27 cellular contexts compared by ENCODE assay signal in the genomic region with DNA sequence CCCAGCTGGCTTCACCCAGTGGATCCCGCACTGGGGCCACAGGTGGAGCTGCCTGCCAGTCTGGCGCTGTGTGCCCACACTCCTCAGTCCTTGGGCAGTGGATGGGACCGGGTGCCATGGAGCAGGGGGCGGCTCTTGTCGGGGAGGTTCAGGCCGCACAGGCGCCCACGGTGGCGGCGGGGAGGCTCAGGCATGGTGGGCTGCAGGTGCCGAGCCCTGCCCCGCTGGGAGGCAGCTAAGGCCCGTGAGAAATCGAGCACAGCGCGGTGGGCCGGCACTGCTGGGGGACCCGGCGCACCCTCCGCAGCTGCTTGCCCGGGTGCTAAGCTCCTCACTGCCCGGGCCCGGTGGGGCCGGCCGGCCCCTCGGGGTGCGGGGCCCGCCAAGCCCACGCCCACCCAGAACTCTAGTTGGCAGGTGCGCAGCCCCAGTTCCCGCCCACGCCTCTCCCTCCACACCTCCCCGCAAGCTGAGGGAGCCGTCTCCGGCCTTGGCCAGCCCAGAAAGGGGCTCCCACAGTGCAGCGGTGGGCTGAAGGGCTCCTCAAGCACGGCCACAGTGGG. TPM values are rescaled to one million over a fixed set of nuclear protein-coding genes. Genes with fewer than 3 reads are reported as not detected.
"Had no signal": no experiment of that assay in that cellular context is flagged by ENCODE, and none has a peak within 500 bp of the region (broad histone marks: within the 10 kb centered on the region; RNA-seq: fewer than 3 reads in every experiment).

No MANE protein-coding gene starts in this region.

- H3K36me3 Mint-ChIP-seq: activated naive CD8-positive, alpha-beta T cell had no signal

- H3K4me3 ChIP-seq: esophagus muscularis mucosa, gastrocnemius medialis had no signal

- DNase-seq: activated CD4-positive, alpha-beta memory T cell treated with anti-CD3 and anti-CD28 coated beads, Interleukin-2, amount 10 ng/mL, durations not matched to agents 7 days and 5 days; activated CD4-positive, alpha-beta T cell treated with anti-CD3 and anti-CD28 coated beads for 1 hour; activated CD4-positive, alpha-beta T cell treated with anti-CD3 and anti-CD28 coated beads for 4 hours; activated CD4-positive, alpha-beta T cell treated with anti-CD3 and anti-CD28 coated beads, Interleukin-2, amount 10 ng/mL, durations not matched to agents 7 days and 5 days; activated CD4-positive, alpha-beta T cell treated with anti-CD3 and anti-CD28 coated beads, Interleukin-2, amount 50 U/mL, for 4 hours; activated effector memory CD4-positive, alpha-beta T cell treated with Interleukin-2 at 50 U/mL for 16 hours; activated gamma-delta T cell treated with Interleukin-2 at 50 U/mL for 16 hours; activated naive CD4-positive, alpha-beta T cell treated with anti-CD3 and anti-CD28 coated beads, Interleukin-2, amount 50 U/mL, for 16 hours; activated naive CD4-positive, alpha-beta T cell treated with Interleukin-2 at 50 U/mL for 16 hours; activated T-cell treated with anti-CD3 and anti-CD28 coated beads, Interleukin-2, amount 50 U/mL, for 4 hours; amniotic stem cell; anterior cingulate cortex; brain microvascular endothelial cell; caudate nucleus; cortex of kidney; dermis blood vessel endothelial cell; effector CD4-positive, alpha-beta T cell; effector memory CD8-positive, alpha-beta T cell; foreskin keratinocyte; gastrocnemius medialis had no signal

- ATAC-seq: activated T-cell treated with anti-CD3 and anti-CD28 coated beads, Interleukin-2, amount 50 U/mL, for 4 hours; activated T-helper 17 cell treated with anti-CD3 and anti-CD28 coated beads, Interleukin-2, amount 50 U/mL, for 72 hours; effector memory CD8-positive, alpha-beta T cell; foreskin keratinocyte; gastrocnemius medialis had no signal

- H3K27ac Mint-ChIP-seq: activated CD4-positive, alpha-beta memory T cell treated with anti-CD3 and anti-CD28 coated beads, Interleukin-2, amount 10 ng/mL, durations not matched to agents 7 days and 5 days; activated CD4-positive, alpha-beta T cell treated with anti-CD3 and anti-CD28 coated beads, Interleukin-2, amount 10 ng/mL, durations not matched to agents 7 days and 5 days; activated naive CD8-positive, alpha-beta T cell; activated T-helper 17 cell treated with anti-CD3 and anti-CD28 coated beads, Interleukin-2, amount 50 U/mL, for 72 hours; effector memory CD8-positive, alpha-beta T cell had no signal

- H3K9me3 Mint-ChIP-seq: activated CD4-positive, alpha-beta memory T cell treated with anti-CD3 and anti-CD28 coated beads, Interleukin-2, amount 10 ng/mL, durations not matched to agents 7 days and 5 days; activated CD4-positive, alpha-beta T cell treated with anti-CD3 and anti-CD28 coated beads, Interleukin-2, amount 10 ng/mL, durations not matched to agents 7 days and 5 days; activated T-cell treated with anti-CD3 and anti-CD28 coated beads, Interleukin-2, amount 50 U/mL, for 4 hours; activated T-helper 17 cell treated with anti-CD3 and anti-CD28 coated beads, Interleukin-2, amount 50 U/mL, for 72 hours; effector memory CD8-positive, alpha-beta T cell had no signal

- H3K27ac ChIP-seq: brain microvascular endothelial cell, esophagus muscularis mucosa, foreskin keratinocyte, gastrocnemius medialis had no signal

- H3K36me3 ChIP-seq: brain microvascular endothelial cell, esophagus muscularis mucosa, gastrocnemius medialis had no signal

- H3K4me3 Mint-ChIP-seq: activated CD4-positive, alpha-beta memory T cell treated with anti-CD3 and anti-CD28 coated beads, Interleukin-2, amount 10 ng/mL, durations not matched to agents 7 days and 5 days; activated CD4-positive, alpha-beta T cell treated with anti-CD3 and anti-CD28 coated beads, Interleukin-2, amount 10 ng/mL, durations not matched to agents 7 days and 5 days; activated naive CD8-positive, alpha-beta T cell; activated T-cell treated with anti-CD3 and anti-CD28 coated beads, Interleukin-2, amount 50 U/mL, for 4 hours; activated T-helper 17 cell treated with anti-CD3 and anti-CD28 coated beads, Interleukin-2, amount 50 U/mL, for 72 hours; effector memory CD8-positive, alpha-beta T cell had no signal

- H3K27me3 Mint-ChIP-seq: activated CD4-positive, alpha-beta memory T cell treated with anti-CD3 and anti-CD28 coated beads, Interleukin-2, amount 10 ng/mL, durations not matched to agents 7 days and 5 days; activated CD4-positive, alpha-beta T cell treated with anti-CD3 and anti-CD28 coated beads, Interleukin-2, amount 10 ng/mL, durations not matched to agents 7 days and 5 days; activated naive CD8-positive, alpha-beta T cell had no signal

- H3K4me1 ChIP-seq: esophagus muscularis mucosa, foreskin keratinocyte, gastrocnemius medialis had no signal

- H3K9me3 ChIP-seq: esophagus muscularis mucosa, gastrocnemius medialis had no signal

- H3K4me1 Mint-ChIP-seq: activated CD4-positive, alpha-beta memory T cell treated with anti-CD3 and anti-CD28 coated beads, Interleukin-2, amount 10 ng/mL, durations not matched to agents 7 days and 5 days; activated CD4-positive, alpha-beta T cell treated with anti-CD3 and anti-CD28 coated beads, Interleukin-2, amount 10 ng/mL, durations not matched to agents 7 days and 5 days; activated T-helper 17 cell treated with anti-CD3 and anti-CD28 coated beads, Interleukin-2, amount 50 U/mL, for 72 hours had no signal

- H3K27me3 ChIP-seq: brain microvascular endothelial cell, esophagus muscularis mucosa, gastrocnemius medialis had no signal

RNA-seq across cellular contexts. Expression of a gene that starts 26.6 kb away (rescaled TPM):
- total RNA-seq: activated T-cell treated with anti-CD3 and anti-CD28 coated beads, Interleukin-2, amount 50 U/mL, for 4 hours; astrocyte; bronchial epithelial cell; chondrocyte; dermis blood vessel endothelial cell; esophagus muscularis mucosa; foreskin keratinocyte; gastrocnemius medialis had no signal
- polyA plus RNA-seq: adipose tissue, foreskin keratinocyte had no signal

RNA-seq across cellular contexts. Expression of a gene that starts 40.3 kb away (rescaled TPM):
- total RNA-seq: activated CD4-positive, alpha-beta memory T cell treated with anti-CD3 and anti-CD28 coated beads, Interleukin-2, amount 10 ng/mL, durations not matched to agents 7 days and 5 days; activated CD4-positive, alpha-beta T cell treated with anti-CD3 and anti-CD28 coated beads, Interleukin-2, amount 10 ng/mL, durations not matched to agents 7 days and 5 days; activated T-cell treated with anti-CD3 and anti-CD28 coated beads, Interleukin-2, amount 50 U/mL, for 4 hours; activated T-helper 17 cell treated with anti-CD3 and anti-CD28 coated beads, Interleukin-2, amount 50 U/mL, for 72 hours; astrocyte; bronchial epithelial cell; chondrocyte; dermis blood vessel endothelial cell; esophagus muscularis mucosa; foreskin keratinocyte; gastrocnemius medialis had no signal
- polyA plus RNA-seq: adipose tissue, foreskin keratinocyte had no signal
